ENCODE assay signal across 1 cellular context in genomic region chr7:158428842-158429753, GRCh38.
TF ChIP-seq lines count a peak whose summit lies in the region.

No MANE protein-coding gene starts in this region.

TF ChIP-seq in SK-N-SH, 30 proteins besides CTCF, POLR2A, EP300 and RAD21 (continued from another document):
- TF ChIP-seq USF2 (IDR thresholded peaks at IDR 0.05; ENCODE audit: borderline replicate concordance, low read depth, low read length) (no peak), GATA2 (CRISPR knock-in tag; IDR thresholded peaks at IDR 0.05) (peak; percentile 54; the same call in 1 of the 2 replicates), EZH2phosphoT487 (IDR thresholded peaks at IDR 0.05; ENCODE audit: borderline replicate concordance, low read depth) (no peak), GABPA (IDR thresholded peaks at IDR 0.05; ENCODE audit: low read depth) (no peak), FOXJ3 (CRISPR knock-in tag; IDR thresholded peaks at IDR 0.05) (peak; percentile 22; the same call in 1 of the 2 replicates), ELF1 (IDR thresholded peaks at IDR 0.05) (no peak), SMC3 (IDR thresholded peaks at IDR 0.05; ENCODE audit: low read depth, low read length) (no peak), RXRA (IDR thresholded peaks at IDR 0.05; ENCODE audit: borderline replicate concordance, low read depth) (no peak), REST (IDR thresholded peaks at IDR 0.05; ENCODE audit: low read depth, low read length) (no peak), TEAD4 (IDR thresholded peaks at IDR 0.05; ENCODE audit: borderline replicate concordance, insufficient read depth) (no peak), MAX (IDR thresholded peaks at IDR 0.05; ENCODE audit: low read depth) (no peak), CHD2 (IDR thresholded peaks at IDR 0.05; ENCODE audit: low read length, partially characterized antibody) (peak; percentile 72), SIN3A (IDR thresholded peaks at IDR 0.05; ENCODE audit: borderline replicate concordance, low read depth, low read length) (no peak), PBX3 (IDR thresholded peaks at IDR 0.05) (no peak), TCF12 (IDR thresholded peaks at IDR 0.05) (no peak), MEF2A (IDR thresholded peaks at IDR 0.05; ENCODE audit: borderline replicate concordance, low read depth) (no peak), NRF1 (IDR thresholded peaks at IDR 0.05; ENCODE audit: low read depth, low read length) (no peak), MXI1 (IDR thresholded peaks at IDR 0.05; ENCODE audit: low read depth, low read length) (peak; percentile 87; the same call in 1 of the 2 replicates)
